ENCODE assay signal across 12 cellular contexts in the genomic region with DNA sequence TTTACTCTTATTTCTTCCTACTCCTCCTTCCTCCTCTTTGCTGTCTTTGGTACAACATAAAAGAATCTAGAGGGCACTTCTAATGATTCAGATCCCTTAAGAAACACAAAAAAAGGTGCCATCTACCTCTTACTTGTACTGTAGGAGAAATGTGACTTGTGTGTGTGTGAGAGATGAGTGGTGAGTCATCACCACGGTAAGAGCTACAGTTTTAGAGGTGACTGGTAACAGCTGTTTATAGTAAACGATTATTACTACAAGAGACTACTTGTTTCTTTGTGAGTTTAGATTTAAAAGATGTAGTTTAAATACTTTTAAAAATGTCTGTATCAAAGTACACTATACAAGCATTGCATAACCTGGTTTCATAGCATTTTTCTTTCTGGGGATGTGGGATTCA. TPM values are rescaled to one million over a fixed set of nuclear protein-coding genes. Genes with fewer than 3 reads are reported as not detected.
DNase-seq lines count a peak whose midpoint lies in the region; ATAC-seq and TF ChIP-seq lines count a peak whose summit lies in the region.
"Had no signal": no experiment of that assay in that cellular context is flagged by ENCODE, and none has a peak within 500 bp of the region (broad histone marks: within the 10 kb centered on the region; RNA-seq: fewer than 3 reads in every experiment).

No MANE protein-coding gene starts in this region.

- H3K9me3 ChIP-seq in AG04450 (ENCODE audit: control insufficient read depth, insufficient read depth, low read length) (no peaks in the 10 kb centered on the region), prostate gland (no peaks in the 10 kb centered on the region)
- H3K9me3 ChIP-seq: Caco-2 had no signal

- ATAC-seq in GM19025 (IDR thresholded peaks at IDR 0.05; ENCODE audit: low read depth, unreplicated experiment): peak; percentile 51
- no peak for ATAC-seq in HG03097 (IDR thresholded peaks at IDR 0.05; ENCODE audit: low FRiP score, unreplicated experiment)

- no peak overlapping the region for H3K27ac ChIP-seq in AG04450 (ENCODE audit: low read depth, low read length)
- no peak overlapping the region for H3K27ac ChIP-seq in prostate gland
- H3K27ac ChIP-seq: coronary artery, SK-N-MC had no signal

- TF ChIP-seq CTCF in AG04450 (IDR thresholded peaks at IDR 0.05; ENCODE audit: low read depth, low read length) (no peak), NB4 (IDR thresholded peaks at IDR 0.05; ENCODE audit: low read depth, low read length) (no peak), fibroblast of pulmonary artery (IDR thresholded peaks at IDR 0.05; ENCODE audit: low read length, missing control alignments) (no peak), prostate gland (IDR thresholded peaks at IDR 0.05) (no peak), endothelial cell (IDR thresholded peaks at IDR 0.05; ENCODE audit: unreplicated experiment) (no peak)

- H3K36me3 Mint-ChIP-seq in endothelial cell (ENCODE audit: low read depth, unreplicated experiment): no peaks in the 10 kb centered on the region

- WGBS in prostate gland: 16% methylated on average over 2 of the region's 2 CpGs

- CTCF ChIA-PET in AG04450 (lab: Charles Lee): interaction anchor here (2.0 to 3.2 kb wide), 3 partner anchors 18 to 135 kb away, joined by 6 to 21 read pairs (median 19); no protein-coding TSS in a partner anchor

- no peaks in the 10 kb centered on the region for H3K4me1 Mint-ChIP-seq in endothelial cell (ENCODE audit: unreplicated experiment)

- H3K4me3 Mint-ChIP-seq in endothelial cell (ENCODE audit: unreplicated experiment): no peak overlapping the region

- DNase-seq in AG04450 (ENCODE audit: low read depth, low spot score) (peak; percentile 68), NB4 (ENCODE audit: low read depth) (peak; percentile 20), fibroblast of pulmonary artery (ENCODE audit: low read depth) (peak; percentile 61), prostate gland (ENCODE audit: low spot score) (no peak), endothelial cell (ENCODE audit: low spot score) (no peak), globus pallidus (ENCODE audit: low spot score) (no peak)
- DNase-seq: Caco-2, NCI-H1694 treated with DMSO at 0.1 percent for 48 hours had no signal

- H3K4me3 ChIP-seq in AG04450 (ENCODE audit: low read depth, low read length) (no peak overlapping the region), NB4 (ENCODE audit: low read depth, low read length) (no peak overlapping the region), fibroblast of pulmonary artery (replicated peaks; ENCODE audit: low read depth, low read length) (no peak overlapping the region), prostate gland (no peak overlapping the region)
- H3K4me3 ChIP-seq: coronary artery, SK-N-MC had no signal

- no peak for TF ChIP-seq POLR2A in NB4 (IDR thresholded peaks at IDR 0.05; ENCODE audit: extremely low read depth, insufficient read length)
- no peak for TF ChIP-seq POLR2A in prostate gland (IDR thresholded peaks at IDR 0.05)

- H3K9me3 Mint-ChIP-seq in endothelial cell (ENCODE audit: unreplicated experiment): no peaks in the 10 kb centered on the region

- H3K27me3 ChIP-seq in AG04450 (ENCODE audit: control insufficient read depth, insufficient read depth, low read length) (no peaks in the 10 kb centered on the region), prostate gland (replicated peaks; ENCODE audit: insufficient read depth) (no peaks in the 10 kb centered on the region)

- no peaks in the 10 kb centered on the region for H3K4me1 ChIP-seq in prostate gland (replicated peaks)
- H3K4me1 ChIP-seq: Caco-2 had no signal

- no peaks in the 10 kb centered on the region for H3K36me3 ChIP-seq in prostate gland

- no peaks in the 10 kb centered on the region for H3K27me3 Mint-ChIP-seq in endothelial cell (ENCODE audit: unreplicated experiment)

- no peak overlapping the region for H3K27ac Mint-ChIP-seq in endothelial cell (ENCODE audit: unreplicated experiment)

- POLR2A ChIA-PET in AG04450 (lab: Yijun Ruan, JAX): interaction anchor here (0.8 to 1.0 kb wide), 2 partner anchors 28 to 89 kb away, joined by 3 to 4 read pairs; a partner anchor contains a TSS

- intact Hi-C loops in prostate gland (cut with DNase I): no loop called here

RNA-seq across cellular contexts. Expression of a gene that starts 40.4 kb away (rescaled TPM):
- polyA plus RNA-seq in AG04450 (2011; rRNA removed): 21.8 and 28.9 TPM in 2 replicates
- polyA minus RNA-seq in AG04450 (2011; rRNA and poly(A)+ RNA removed): 18.1 and 26.7 TPM in 2 replicates
- total RNA-seq in prostate gland (10 to 100 TPM; 13.0 to 13.2 TPM), endothelial cell (ENCODE audit: unreplicated experiment) (4.2 TPM)

Comparison
In these comparisons a context has a peak if more than half of its experiments do, and no peak if none do; other contexts are left out.
1. DNase-seq: peak in AG04450 (single experiment), NB4 (single experiment) and fibroblast of pulmonary artery (single experiment); none in prostate gland (single experiment), endothelial cell (single experiment) and globus pallidus (single experiment).